8 cellular contexts compared by ENCODE assay signal in genomic region chr5:16465544-16466432, GRCh38. TPM values are rescaled to one million over a fixed set of nuclear protein-coding genes. Genes with fewer than 3 reads are reported as not detected.
A peak's percentile ranks its signal among the peaks of the same experiment; 100 is the strongest.
DNase-seq lines count a peak whose midpoint lies in the region; TF ChIP-seq lines count a peak whose summit lies in the region.

ZNF622 (minus strand) TSS chr5:16465800; CDS start chr5:16465665, 135 bp downstream.

- H2AFZ ChIP-seq in neuron (ENCODE audit: low read depth, low read length) = peak within 1 kb of the TSS; percentile 70

- H3K27ac Mint-ChIP-seq in HFFc6 = peak within 1 kb of the TSS; percentile 74

- DNase-seq in GM04504 (ENCODE audit: low read depth) (peak; percentile 76), HFFc6 (peak; percentile 85), NAMALWA (ENCODE audit: low spot score) (peak; percentile 96), SK-MEL-5 (ENCODE audit: low read depth, low spot score) (peak; percentile 96), foreskin melanocyte (peak; percentile 86)
- peak; percentile 91 for DNase-seq in activated naive CD4-positive, alpha-beta T cell treated with Interleukin-2 at 50 U/mL for 16 hours

- peaks cover 29% of the 10 kb centered on the region for H3K36me3 Mint-ChIP-seq in HFFc6 (ENCODE audit: low read depth)

- H3K4me3 Mint-ChIP-seq in HFFc6 = peak within 1 kb of the TSS; percentile 100

- no peaks in the 10 kb centered on the region for H3K9me3 Mint-ChIP-seq in HFFc6

- peak within 1 kb of the TSS; percentile 74 to 98 (median 97) for H3K9ac ChIP-seq in subcutaneous abdominal adipose tissue (ENCODE audit: low read length in 5 of 5)

- H3K27me3 Mint-ChIP-seq in HFFc6 (ENCODE audit: insufficient read depth) = peaks cover 4% of the 10 kb centered on the region

- TF ChIP-seq CTCF in HFFc6 (IDR thresholded peaks at IDR 0.05) = no peak

- in situ Hi-C loops in SK-MEL-5 (cut with HindIII; ENCODE audit: low pct_unique_long_range_greater_than_20kb, low sequenced_read_pairs) = no loop called here

- H3K4me1 ChIP-seq in neuron (ENCODE audit: insufficient read depth, low read length) (peaks cover 24% of the 10 kb centered on the region), subcutaneous abdominal adipose tissue (ENCODE audit: control insufficient read depth in 5 of 5, insufficient read depth in 5 of 5, low read length in 5 of 5) (peaks cover 4 to 53% (median 48%) of the 10 kb centered on the region in 5 donors)

- H3K27me3 ChIP-seq in neuron (ENCODE audit: insufficient read depth, low read length) (no peaks in the 10 kb centered on the region), subcutaneous abdominal adipose tissue (ENCODE audit: control insufficient read depth in 5 of 5, insufficient read depth in 4 of 5, low read length in 5 of 5) (no peaks in the 10 kb centered on the region)

- H3K4me1 Mint-ChIP-seq in HFFc6 (ENCODE audit: low read depth) = peaks cover 77% of the 10 kb centered on the region

- no peaks in the 10 kb centered on the region for H3K9me3 ChIP-seq in neuron (ENCODE audit: low read length)
- H3K9me3 ChIP-seq in subcutaneous abdominal adipose tissue (ENCODE audit: control insufficient read depth in 5 of 5, low read length in 5 of 5) = no peaks in the 10 kb centered on the region

- H3K4me3 ChIP-seq in neuron (ENCODE audit: low read length) (peak within 1 kb of the TSS; percentile 75), subcutaneous abdominal adipose tissue (ENCODE audit: low read depth in 1 of 5, low read length in 5 of 5) (peak within 1 kb of the TSS; percentile 93 to 99 (median 96))

- H3K27ac ChIP-seq in subcutaneous abdominal adipose tissue (ENCODE audit: low read depth, low read length) = peak within 1 kb of the TSS; percentile 84

- peaks cover 29% of the 10 kb centered on the region for H3K36me3 ChIP-seq in neuron (ENCODE audit: insufficient read depth, low read length)
- H3K36me3 ChIP-seq in subcutaneous abdominal adipose tissue (ENCODE audit: control insufficient read depth in 5 of 5, insufficient read depth in 5 of 5, low read length in 5 of 5) = peaks cover 22 to 27% (median 26%) of the 10 kb centered on the region in 5 donors

RNA-seq across cellular contexts. Expression of gene ZNF622, which starts in this region (rescaled TPM):
- 10 to 100 TPM; 38.7 to 52.2 (median 45.5) TPM for total RNA-seq in HFFc6 (2021; fragmentation: NEBNext Ultra II Directional; extraction: Animal tissue kit (Norgen Biotek cat#: 25700))
- total RNA-seq in SK-MEL-5 (2014; rRNA removed; shearing (Covaris generic)) = 107 and 112 TPM in 2 replicates
- polyA plus RNA-seq in SK-MEL-5 (2015; cell fraction: cytosol; rRNA removed) = 63.4 and 74.5 TPM in 2 replicates
- 32.1 and 34.2 TPM in 2 replicates for polyA plus RNA-seq in SK-MEL-5 (2015; cell fraction: nucleus; rRNA removed)

Comparison
In these comparisons a context has a peak if more than half of its experiments do, and no peak if none do; other contexts are left out.
1. Peak in every context shown above with its lines: DNase-seq, H3K4me3 ChIP-seq and H3K27ac ChIP-seq.